8 cellular contexts compared by ENCODE assay signal in the genomic region with DNA sequence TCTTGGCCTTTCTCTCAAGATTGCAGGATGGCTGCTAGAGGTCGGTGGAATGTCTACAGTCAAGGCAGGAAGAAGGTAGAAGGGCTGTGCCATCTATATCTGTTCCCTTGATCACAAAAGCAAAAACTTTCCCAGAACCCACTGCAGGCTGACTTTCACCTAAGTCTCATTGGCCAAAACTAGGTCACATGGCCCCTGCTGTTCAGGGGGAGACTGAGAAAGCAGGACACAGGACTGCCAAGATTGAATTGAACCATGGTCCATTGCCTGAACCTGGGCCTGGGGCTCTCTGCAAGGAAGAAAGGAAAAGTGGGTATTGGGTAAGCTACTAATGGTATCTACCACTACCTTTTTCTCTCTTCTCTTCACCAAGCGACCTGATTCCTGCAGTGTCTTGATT. TPM values are rescaled to one million over a fixed set of nuclear protein-coding genes. Genes with fewer than 3 reads are reported as not detected.
"Had no signal": no experiment of that assay in that cellular context is flagged by ENCODE, and none has a peak within 500 bp of the region (broad histone marks: within the 10 kb centered on the region; RNA-seq: fewer than 3 reads in every experiment).

No MANE protein-coding gene starts in this region.

- H2AFZ ChIP-seq: GM23248 had no signal

- H3K9ac ChIP-seq: GM23248 had no signal

- H3K27ac Mint-ChIP-seq: H9 had no signal

- H3K4me3 Mint-ChIP-seq: H9 had no signal

- FAIRE-seq: H1, H54, HTR-8/SVneo had no signal

- H3K27ac ChIP-seq: GM23248 had no signal

- H3K4me3 ChIP-seq: GM23248 had no signal

- DNase-seq: GM23248, H9, HCEC 1CT, IMR-90 had no signal

RNA-seq across cellular contexts. Expression of a gene that starts 9.6 kb away (rescaled TPM):
- total RNA-seq: GM23248, H1, H9, HT-29, IMR-90 had no signal
- polyA plus RNA-seq: GM23248, H1, IMR-90 had no signal
